In the genomic region with DNA sequence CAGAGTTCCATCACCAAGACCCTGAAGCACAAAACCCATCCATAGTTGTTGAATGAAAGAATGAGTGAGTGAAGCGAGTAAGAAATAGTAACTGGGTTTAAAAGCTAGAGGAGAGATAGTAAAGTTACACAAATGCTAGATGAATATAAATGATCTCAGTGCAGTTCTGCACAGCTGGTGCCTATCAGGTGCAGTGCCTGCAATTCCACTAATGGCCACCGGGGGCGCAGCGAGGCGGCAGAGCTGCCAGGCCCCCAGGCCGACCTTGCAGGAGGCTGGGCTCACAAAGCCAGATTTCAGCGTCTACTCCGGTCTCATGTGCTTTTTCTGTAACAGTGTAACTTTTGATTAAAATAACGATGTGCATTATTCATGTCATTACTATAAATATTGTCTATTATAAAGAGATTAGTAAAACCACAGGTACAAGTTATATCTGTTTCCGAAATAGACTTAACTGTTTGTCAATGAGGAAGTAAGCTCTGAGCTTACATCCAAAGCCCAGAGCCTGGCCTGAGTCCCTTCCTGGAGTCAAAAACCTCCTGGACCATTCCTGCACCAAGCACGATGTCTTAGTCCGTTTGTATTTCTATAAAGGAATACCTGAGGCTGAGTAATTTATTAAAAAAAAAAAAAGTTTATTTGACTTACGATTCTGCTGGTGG, we compare ENCODE assay signal across 8 cellular contexts.
DNase-seq lines count a peak whose midpoint lies in the region; ATAC-seq and TF ChIP-seq lines count a peak whose summit lies in the region.

No MANE protein-coding gene starts in this region.

- DNase-seq in NCI-H146 (lab: John Stamatoyannopoulos, UW), result peak; percentile 6
- DNase-seq in NCI-H146 treated with DMSO at 0.1 percent for 48 hours (lab: John Stamatoyannopoulos, UW; ENCODE audit: unreplicated experiment), result no peak
- DNase-seq in HUDEP-2 (lab: John Stamatoyannopoulos, UW; ENCODE audit: unreplicated experiment in 76 of 76), result peak in 53 of 76 experiments; percentile 0 to 65 (median 30)
- peak; percentile 73 for DNase-seq in activated naive CD4-positive, alpha-beta T cell treated with Interleukin-2 at 50 U/mL for 16 hours
- DNase-seq in Right ventricle myocardium superior, result peak; percentile 80
- peak; percentile 82 for DNase-seq in retina

- intact Hi-C loops in Right ventricle myocardium superior (cut with DNase I), result loop anchor here (5.0 kb wide), 2 partner anchors 228 to 463 kb away; no protein-coding TSS in a partner anchor

- ATAC-seq in SK-N-SH treated with all-trans-retinoic acid at 6 μM for 48 hours (peak; percentile 73), Right ventricle myocardium superior (ENCODE audit: poor library complexity) (peak; percentile 85), GM18907 (IDR thresholded peaks at IDR 0.05; ENCODE audit: unreplicated experiment) (no peak)

TF ChIP-seq in SK-N-SH treated with all-trans-retinoic acid at 6 μM for 48 hours, 23 proteins besides CTCF, POLR2A, EP300 and RAD21:
- TF ChIP-seq ZC3H10 (CRISPR knock-in tag; IDR thresholded peaks at IDR 0.05), result no peak
- TF ChIP-seq, protein P1, sequence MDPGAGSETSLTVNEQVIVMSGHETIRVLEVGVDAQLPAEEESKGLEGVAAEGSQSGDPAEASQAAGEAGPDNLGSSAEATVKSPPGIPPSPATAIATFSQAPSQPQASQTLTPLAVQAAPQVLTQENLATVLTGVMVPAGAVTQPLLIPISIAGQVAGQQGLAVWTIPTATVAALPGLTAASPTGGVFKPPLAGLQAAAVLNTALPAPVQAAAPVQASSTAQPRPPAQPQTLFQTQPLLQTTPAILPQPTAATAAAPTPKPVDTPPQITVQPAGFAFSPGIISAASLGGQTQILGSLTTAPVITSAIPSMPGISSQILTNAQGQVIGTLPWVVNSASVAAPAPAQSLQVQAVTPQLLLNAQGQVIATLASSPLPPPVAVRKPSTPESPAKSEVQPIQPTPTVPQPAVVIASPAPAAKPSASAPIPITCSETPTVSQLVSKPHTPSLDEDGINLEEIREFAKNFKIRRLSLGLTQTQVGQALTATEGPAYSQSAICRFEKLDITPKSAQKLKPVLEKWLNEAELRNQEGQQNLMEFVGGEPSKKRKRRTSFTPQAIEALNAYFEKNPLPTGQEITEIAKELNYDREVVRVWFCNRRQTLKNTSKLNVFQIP (CRISPR knock-in tag; IDR thresholded peaks at IDR 0.05; ENCODE audit: borderline replicate concordance, low read depth), result no peak
- no peak for TF ChIP-seq ISL1 (CRISPR knock-in tag; IDR thresholded peaks at IDR 0.05)
- TF ChIP-seq SNAI2 (CRISPR knock-in tag; IDR thresholded peaks at IDR 0.05), result no peak
- TF ChIP-seq RARB (CRISPR knock-in tag; IDR thresholded peaks at IDR 0.05), result no peak
- TF ChIP-seq ZNF565 (CRISPR knock-in tag; conservative IDR thresholded peaks at IDR 0.05; ENCODE audit: low read depth), result no peak
